In the genomic region with DNA sequence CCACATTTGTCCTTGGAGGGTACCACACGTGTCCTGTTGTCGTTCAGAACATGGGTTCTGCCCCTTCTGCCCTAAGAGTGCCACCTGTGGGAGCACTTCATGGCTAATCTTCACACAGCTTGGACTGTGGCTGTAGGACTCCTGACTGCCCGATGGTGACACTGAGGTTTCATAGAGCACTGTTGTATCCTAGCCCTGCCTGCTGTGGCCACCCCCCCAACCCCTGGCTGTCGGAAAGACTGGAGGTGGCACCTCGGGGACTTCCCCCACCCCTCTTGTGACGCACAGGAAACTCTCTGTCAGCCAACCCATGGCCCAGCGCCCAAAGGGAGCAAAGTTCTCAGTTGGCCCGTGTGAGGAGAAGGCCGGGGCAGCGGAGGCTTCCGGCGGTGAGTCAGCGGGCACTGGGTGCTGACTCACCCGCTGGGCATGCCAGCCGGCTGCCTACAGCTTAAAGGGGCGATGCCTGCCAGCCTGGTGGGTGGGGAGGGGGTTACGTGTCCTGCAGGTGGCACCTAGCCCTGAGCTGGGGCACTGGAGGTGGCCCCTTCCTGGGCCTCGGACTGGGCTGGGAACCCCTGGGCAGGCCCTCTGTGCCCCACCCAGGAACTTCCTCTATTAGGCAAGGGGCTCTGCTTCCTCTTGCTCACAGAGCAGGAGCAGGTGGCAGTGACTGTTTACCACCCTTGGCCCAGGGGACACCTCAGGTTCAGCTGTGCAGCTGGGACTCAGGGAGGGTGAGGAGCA, we compare ENCODE assay signal across 8 cellular contexts. TPM values are rescaled to one million over a fixed set of nuclear protein-coding genes. Genes with fewer than 3 reads are reported as not detected.
A peak's percentile ranks its signal among the peaks of the same experiment; 100 is the strongest.
DNase-seq lines count a peak whose midpoint lies in the region; ATAC-seq and TF ChIP-seq lines count a peak whose summit lies in the region.

No MANE protein-coding gene starts in this region.

- H3K4me3 ChIP-seq in H7 (ENCODE audit: insufficient read depth, low read depth, low read length) (no peak overlapping the region), NB4 (ENCODE audit: low read depth, low read length) (peak overlapping the region; percentile 96), lower leg skin (ENCODE audit: low read depth, poor library complexity, severe bottlenecking) (no peak overlapping the region)

- H3K36me3 ChIP-seq in H7 (replicated peaks; ENCODE audit: control insufficient read depth, insufficient read depth, low read length), result no peaks in the 10 kb centered on the region; the same call in 1 of the 2 replicates

- DNase-seq in EH (ENCODE audit: low read depth) (peak; percentile 99), H7 (peak; percentile 34), NB4 (ENCODE audit: low read depth) (peak; percentile 99), lower leg skin (ENCODE audit: low spot score in 2 of 2) (peak; percentile 95 to 99), NCI-H526 (lab: John Stamatoyannopoulos, UW) (no peak)
- DNase-seq in central memory CD4-positive, alpha-beta T cell, result peak; percentile 96
- DNase-seq in stimulated activated CD8-positive, alpha-beta memory T cell treated with anti-CD3 and anti-CD28 coated beads, Interleukin-12 subunit alpha, Interleukin-12 subunit beta, amount 100 ng/mL, for 1 hour (ENCODE audit: low read depth), result peak; percentile 96

- TF ChIP-seq POLR2A in NB4 (IDR thresholded peaks at IDR 0.05; ENCODE audit: extremely low read depth, insufficient read length), result peak; percentile 20
- TF ChIP-seq POLR2A in lower leg skin (IDR thresholded peaks at IDR 0.05), result no peak

- intact Hi-C loops in lower leg skin (cut with DNase I; ENCODE audit: low total_unique reads), result no loop called here

- peaks cover 8% of the 10 kb centered on the region for H3K27me3 ChIP-seq in H7 (ENCODE audit: control insufficient read depth, insufficient read depth, low read length)

- WGBS in lower leg skin, 2 donors, result 1% methylated on average over 10 to 11 of the region's 18 CpGs

- no peak for TF ChIP-seq CTCF in NB4 (IDR thresholded peaks at IDR 0.05; ENCODE audit: low read depth, low read length)
- TF ChIP-seq CTCF in lower leg skin (IDR thresholded peaks at IDR 0.05), result no peak

- ATAC-seq in activated CD4-positive, CD25-positive, alpha-beta regulatory T cell treated with anti-CD3 and anti-CD28 coated beads, Interleukin-2, amount 50 U/mL, for 24 hours, result peak; percentile 70 to 77

RNA-seq across cellular contexts. Expression of gene MAP2K3, which starts 3.4 kb away (rescaled TPM):
- total RNA-seq in H7 (2014; rRNA removed; shearing (Covaris generic)), result 26.1 and 27.5 TPM in 2 replicates
- 10 to 100 TPM; 54.1 to 64.1 (median 55.2) TPM for total RNA-seq in lower leg skin

RNA-seq across cellular contexts. Expression of gene NATD1, which starts 34.7 kb away (rescaled TPM):
- 12.3 and 12.9 TPM in 2 replicates for total RNA-seq in H7 (2014; rRNA removed; shearing (Covaris generic))
- total RNA-seq in lower leg skin, result 10 to 100 TPM; 12.3 to 18.8 (median 16.0) TPM

Comparison
In these comparisons a context has a peak if more than half of its experiments do, and no peak if none do; other contexts are left out.
1. DNase-seq: peak in EH (single experiment), H7 (single experiment), NB4 (single experiment), central memory CD4-positive, alpha-beta T cell (single experiment), lower leg skin (2 of 2) and stimulated activated CD8-positive, alpha-beta memory T cell treated with anti-CD3 and anti-CD28 coated beads, Interleukin-12 subunit alpha, Interleukin-12 subunit beta, amount 100 ng/mL, for 1 hour (single experiment); none in NCI-H526 (0 of 2).